ENCODE assay signal across 8 cellular contexts in the genomic region with DNA sequence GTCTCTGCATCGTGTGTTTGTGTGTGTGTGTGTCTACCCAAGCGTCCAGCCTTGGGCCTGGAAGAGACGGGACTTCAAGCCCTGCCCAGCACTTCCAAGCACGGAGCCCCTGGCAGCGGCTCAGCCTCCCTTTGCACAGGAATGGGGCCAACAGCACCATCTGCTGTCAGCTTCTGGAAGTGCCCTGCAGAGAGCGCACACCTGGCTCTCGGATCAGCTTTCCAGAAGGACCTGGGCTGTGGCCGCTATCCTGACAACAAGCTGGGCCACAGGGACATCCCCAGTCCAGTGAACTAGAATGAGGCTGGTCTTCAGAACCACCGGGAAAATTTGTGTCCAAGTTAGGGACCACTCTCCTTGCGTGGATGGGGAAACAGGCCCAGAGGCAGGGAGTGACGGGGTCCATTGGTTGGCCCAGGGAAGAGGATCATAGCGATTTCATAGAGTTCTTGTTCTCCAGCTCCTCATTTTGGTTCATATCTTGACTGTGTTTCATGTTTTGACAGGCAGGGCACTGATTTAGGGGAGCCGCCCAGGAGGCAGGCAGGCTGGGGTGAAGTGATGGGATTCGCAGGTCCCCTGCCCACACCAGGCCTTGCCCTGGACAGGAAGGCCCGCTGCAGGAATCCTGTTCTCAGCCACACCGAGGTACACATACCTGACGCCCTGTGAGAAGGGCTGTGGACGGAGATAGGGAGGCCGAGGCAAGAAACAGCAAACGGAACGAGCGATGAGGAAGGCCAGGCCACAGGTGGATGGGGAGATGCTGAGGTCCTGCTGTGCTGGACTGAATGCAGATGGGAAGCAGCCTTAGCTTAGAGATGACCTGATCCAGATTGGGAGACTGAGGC. TPM values are rescaled to one million over a fixed set of nuclear protein-coding genes. Genes with fewer than 3 reads are reported as not detected.
DNase-seq lines count a peak whose midpoint lies in the region; ATAC-seq and TF ChIP-seq lines count a peak whose summit lies in the region.

No MANE protein-coding gene starts in this region.

- peaks cover 30% of the 10 kb centered on the region for H3K27me3 Mint-ChIP-seq in activated CD8-positive, alpha-beta T cell treated with anti-CD3 and anti-CD28 coated beads, Interleukin-2, amount 10 ng/mL, durations not matched to agents 7 days and 5 days (ENCODE audit: low read depth)
- H3K27me3 Mint-ChIP-seq in effector memory CD8-positive, alpha-beta T cell: peaks cover 59 to 79% of the 10 kb centered on the region in 2 donors
- peaks cover 39% of the 10 kb centered on the region for H3K27me3 Mint-ChIP-seq in memory B cell

- no peak overlapping the region for H3K27ac Mint-ChIP-seq in activated CD8-positive, alpha-beta T cell treated with anti-CD3 and anti-CD28 coated beads, Interleukin-2, amount 10 ng/mL, durations not matched to agents 7 days and 5 days
- H3K27ac Mint-ChIP-seq in effector memory CD8-positive, alpha-beta T cell: no peak overlapping the region
- no peak overlapping the region for H3K27ac Mint-ChIP-seq in memory B cell

- ATAC-seq in activated CD8-positive, alpha-beta T cell treated with anti-CD3 and anti-CD28 coated beads, Interleukin-2, amount 10 ng/mL, durations not matched to agents 7 days and 5 days: peak; percentile 67
- ATAC-seq in effector memory CD8-positive, alpha-beta T cell (replicated peaks): no peak
- ATAC-seq in memory B cell (ENCODE audit: low read depth) (no peak), HG03280 (IDR thresholded peaks at IDR 0.05; ENCODE audit: unreplicated experiment) (no peak)

- no peaks in the 10 kb centered on the region for H3K9me3 Mint-ChIP-seq in activated CD8-positive, alpha-beta T cell treated with anti-CD3 and anti-CD28 coated beads, Interleukin-2, amount 10 ng/mL, durations not matched to agents 7 days and 5 days (ENCODE audit: insufficient read depth)
- peaks cover 0 to 4% of the 10 kb centered on the region in 2 donors for H3K9me3 Mint-ChIP-seq in effector memory CD8-positive, alpha-beta T cell
- H3K9me3 Mint-ChIP-seq in memory B cell: peaks cover 6% of the 10 kb centered on the region

- H3K4me3 Mint-ChIP-seq in activated CD8-positive, alpha-beta T cell treated with anti-CD3 and anti-CD28 coated beads, Interleukin-2, amount 10 ng/mL, durations not matched to agents 7 days and 5 days: no peak overlapping the region
- H3K4me3 Mint-ChIP-seq in effector memory CD8-positive, alpha-beta T cell: no peak overlapping the region
- no peak overlapping the region for H3K4me3 Mint-ChIP-seq in memory B cell

- CTCF ChIA-PET in activated CD8-positive, alpha-beta T cell treated with anti-CD3 and anti-CD28 coated beads, Interleukin-2, amount 10 ng/mL, durations not matched to agents 7 days and 5 days (lab: Charles Lee): interaction anchor here (0.8 to 1.8 kb wide), 8 partner anchors 10 to 420 kb away, joined by 3 to 21 read pairs (median 3); no protein-coding TSS in a partner anchor

- H3K4me1 Mint-ChIP-seq in activated CD8-positive, alpha-beta T cell treated with anti-CD3 and anti-CD28 coated beads, Interleukin-2, amount 10 ng/mL, durations not matched to agents 7 days and 5 days (ENCODE audit: low read depth): no peaks in the 10 kb centered on the region
- H3K4me1 Mint-ChIP-seq in effector memory CD8-positive, alpha-beta T cell (ENCODE audit: low read depth in 2 of 2): peaks cover 0 to 5% of the 10 kb centered on the region in 2 donors
- H3K4me1 Mint-ChIP-seq in memory B cell: peaks cover 3% of the 10 kb centered on the region

- peak; percentile 95 for TF ChIP-seq CTCF in AG09319 (IDR thresholded peaks at IDR 0.05; ENCODE audit: low read depth, low read length)

- POLR2A ChIA-PET in activated CD8-positive, alpha-beta T cell treated with anti-CD3 and anti-CD28 coated beads, Interleukin-2, amount 10 ng/mL, durations not matched to agents 7 days and 5 days (lab: Charles Lee): no interaction called here

- H3K36me3 Mint-ChIP-seq in activated CD8-positive, alpha-beta T cell treated with anti-CD3 and anti-CD28 coated beads, Interleukin-2, amount 10 ng/mL, durations not matched to agents 7 days and 5 days (ENCODE audit: low read depth): no peaks in the 10 kb centered on the region
- no peaks in the 10 kb centered on the region for H3K36me3 Mint-ChIP-seq in effector memory CD8-positive, alpha-beta T cell (ENCODE audit: insufficient read depth)
- peaks cover 3% of the 10 kb centered on the region for H3K36me3 Mint-ChIP-seq in memory B cell

- peak; percentile 23 for DNase-seq in AG09319 (ENCODE audit: extremely low read depth, low read depth)
- DNase-seq in H4 (ENCODE audit: low spot score): peak; percentile 62
- peak; percentile 44 to 79 for DNase-seq in NCI-H526 (lab: John Stamatoyannopoulos, UW)
- peak; percentile 64 for DNase-seq in activated CD8-positive, alpha-beta T cell treated with anti-CD3 and anti-CD28 coated beads, Interleukin-2, amount 10 ng/mL, durations not matched to agents 7 days and 5 days
- peak; percentile 9 to 43 (median 18) for DNase-seq in effector memory CD8-positive, alpha-beta T cell
- peak; percentile 6 to 38 for DNase-seq in memory B cell (ENCODE audit: low spot score in 2 of 2)
- peak; percentile 22 to 38 for DNase-seq in stimulated activated CD8-positive, alpha-beta memory T cell treated with anti-CD3 and anti-CD28 coated beads, Interleukin-15, amount 100 ng/mL, for 48 hours (ENCODE audit: low read depth in 2 of 2)

RNA-seq across cellular contexts. Expression of gene TAS1R2, which starts 38.4 kb away (rescaled TPM):
- not detected in 2 replicates for total RNA-seq in H4 (2014; rRNA removed; shearing (Covaris generic))
- not detected for total RNA-seq in activated CD8-positive, alpha-beta T cell treated with anti-CD3 and anti-CD28 coated beads, Interleukin-2, amount 10 ng/mL, durations not matched to agents 7 days and 5 days
